ENCODE assay signal across 15 cellular contexts in the genomic region with DNA sequence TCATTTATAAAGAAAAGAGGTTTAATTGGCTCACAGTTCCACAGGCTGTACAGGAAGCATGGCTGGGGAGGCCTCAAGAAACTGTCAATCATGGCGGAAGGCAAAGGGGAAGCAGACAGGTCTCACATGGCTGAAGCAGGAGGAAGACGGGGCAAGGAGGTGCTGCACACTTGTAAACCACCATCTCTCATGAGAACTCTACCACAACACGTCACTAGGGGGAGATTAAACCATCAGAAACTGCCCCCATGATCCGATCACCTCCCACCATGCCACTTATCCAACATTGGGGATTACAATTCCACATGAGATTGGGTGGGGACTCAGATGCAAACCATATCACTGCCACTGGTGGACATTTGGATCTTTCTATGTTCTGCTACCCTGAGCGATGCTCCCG.
DNase-seq lines count a peak whose midpoint lies in the region; ATAC-seq and TF ChIP-seq lines count a peak whose summit lies in the region.
"Had no signal": no experiment of that assay in that cellular context is flagged by ENCODE, and none has a peak within 500 bp of the region (broad histone marks: within the 10 kb centered on the region; RNA-seq: fewer than 3 reads in every experiment).

No MANE protein-coding gene starts in this region.

- no peak overlapping the region for H2AFZ ChIP-seq in DND-41 (ENCODE audit: low read depth, low read length)
- no peak overlapping the region for H2AFZ ChIP-seq in OCI-LY1 (ENCODE audit: low read length)

- H3K9ac ChIP-seq in DND-41 (ENCODE audit: low read depth, low read length) (no peak overlapping the region), OCI-LY1 (ENCODE audit: low read length) (no peak overlapping the region)

- no peaks in the 10 kb centered on the region for H3K79me2 ChIP-seq in DND-41 (ENCODE audit: insufficient read depth, low read length)
- no peaks in the 10 kb centered on the region for H3K79me2 ChIP-seq in OCI-LY1 (ENCODE audit: insufficient read depth, low read length)

- H3K27ac ChIP-seq in DND-41 (ENCODE audit: low read length) = no peak overlapping the region
- no peak overlapping the region for H3K27ac ChIP-seq in OCI-LY1 (ENCODE audit: low read depth, low read length, poor library complexity, severe bottlenecking)
- H3K27ac ChIP-seq: neutrophil, transverse colon had no signal

- H4K20me1 ChIP-seq in DND-41 (ENCODE audit: insufficient read depth, low read length) (no peaks in the 10 kb centered on the region), OCI-LY1 (ENCODE audit: insufficient read depth, low read length) (no peaks in the 10 kb centered on the region)

- no peaks in the 10 kb centered on the region for H3K36me3 ChIP-seq in DND-41 (ENCODE audit: insufficient read depth, low read length)
- no peaks in the 10 kb centered on the region for H3K36me3 ChIP-seq in OCI-LY1 (ENCODE audit: insufficient read depth, low read length)
- H3K36me3 ChIP-seq: neutrophil, transverse colon had no signal

- TF ChIP-seq CTCF in DND-41 (IDR thresholded peaks at IDR 0.05; ENCODE audit: borderline replicate concordance, extremely low read depth, low read length, poor library complexity, severe bottlenecking) (peak; percentile 22), OCI-LY1 (IDR thresholded peaks at IDR 0.05; ENCODE audit: low read length) (peak; percentile 28; the same call in 1 of the 2 replicates)

- no peaks in the 10 kb centered on the region for H3F3A ChIP-seq in OCI-LY1 (ENCODE audit: insufficient read depth, low read length)

- H3K9me3 ChIP-seq in DND-41 (ENCODE audit: insufficient read depth, low read length, severe bottlenecking) (no peaks in the 10 kb centered on the region), OCI-LY1 (ENCODE audit: low read length) (no peaks in the 10 kb centered on the region)
- H3K9me3 ChIP-seq: neutrophil, transverse colon had no signal

- peak; percentile 49 for DNase-seq in NCI-H1105 treated with DMSO at 0.1 percent for 48 hours (lab: John Stamatoyannopoulos, UW)
- DNase-seq in NCI-H1105 (lab: John Stamatoyannopoulos, UW) = no peak
- DNase-seq in DND-41 = no peak
- peak; percentile 45 for DNase-seq in islet precursor cell
- DNase-seq in NCI-H2107 (lab: John Stamatoyannopoulos, UW) = no peak
- no peak for DNase-seq in GM19240 (ENCODE audit: insufficient read length, low spot score)
- DNase-seq: effector CD4-positive, alpha-beta T cell; GDM1; SIG-M5; stimulated activated CD4-positive, alpha-beta T cell treated with anti-CD3 and anti-CD28 coated beads, Interleukin-4, amount 100 ng/mL, for 4 hours; transverse colon had no signal

- H3K4me1 ChIP-seq in DND-41 (ENCODE audit: insufficient read depth, low read length) (no peaks in the 10 kb centered on the region), OCI-LY1 (ENCODE audit: insufficient read depth, low read length, severe bottlenecking) (no peaks in the 10 kb centered on the region)
- H3K4me1 ChIP-seq: transverse colon had no signal

- ATAC-seq in DND-41 (ENCODE audit: insufficient read depth, low read depth) (no peak), GM21447 (IDR thresholded peaks at IDR 0.05; ENCODE audit: unreplicated experiment) (no peak)
- ATAC-seq: activated naive CD4-positive, alpha-beta T cell treated with anti-CD3 and anti-CD28 coated beads, Interleukin-2, amount 50 U/mL, for 72 hours had no signal

- H3K9me2 ChIP-seq in OCI-LY1 (ENCODE audit: low read depth, low read length) = no peaks in the 10 kb centered on the region

- H3K27me3 ChIP-seq in DND-41 (ENCODE audit: insufficient read depth, low read length, poor library complexity) (peaks cover 2% of the 10 kb centered on the region), OCI-LY1 (ENCODE audit: insufficient read depth, low read length) (no peaks in the 10 kb centered on the region; the same call in 1 of the 2 replicates)

- no peak overlapping the region for H3K4me3 ChIP-seq in DND-41 (ENCODE audit: low read depth in 1 of 2, low read length in 2 of 2)
- H3K4me3 ChIP-seq in OCI-LY1 (ENCODE audit: low read depth, low read length, poor library complexity, severe bottlenecking) = no peak overlapping the region
- H3K4me3 ChIP-seq: transverse colon had no signal

- no peak overlapping the region for H3K4me2 ChIP-seq in DND-41 (ENCODE audit: insufficient read depth, low read length)
- no peak overlapping the region for H3K4me2 ChIP-seq in OCI-LY1 (ENCODE audit: low read length)

Comparison
In these comparisons a context has a peak if more than half of its experiments do, and no peak if none do; other contexts are left out.
1. DNase-seq: peak in NCI-H1105 treated with DMSO at 0.1 percent for 48 hours (single experiment) and islet precursor cell (single experiment); none in NCI-H1105 (single experiment), DND-41 (single experiment), NCI-H2107 (single experiment) and GM19240 (single experiment).